ENCODE assay signal across 8 cellular contexts in genomic region chr14:52067873-52068740, GRCh38. TPM values are rescaled to one million over a fixed set of nuclear protein-coding genes. Genes with fewer than 3 reads are reported as not detected.
DNase-seq lines count a peak whose midpoint lies in the region; ATAC-seq, FAIRE-seq and TF ChIP-seq lines count a peak whose summit lies in the region.

No MANE protein-coding gene starts in this region.

- peaks cover 20% of the 10 kb centered on the region for H3K4me1 ChIP-seq in KMS-11 (ENCODE audit: low read depth, poor library complexity, severe bottlenecking)
- H3K4me1 ChIP-seq in K562 (replicated peaks in 1 of 2; ENCODE audit: control insufficient read depth in 2 of 2, insufficient read depth in 2 of 2, low read length in 2 of 2), result peaks cover 0 to 10% of the 10 kb centered on the region in 2 experiments; a peak in 2 of 5 replicates

- intact Hi-C loops in CD4-positive, alpha-beta T cell (cut with DNase I, micrococcal nuclease), result no loop called here
- intact Hi-C loops in K562 (cut with micrococcal nuclease), result no loop called here

- no peaks in the 10 kb centered on the region for H3K36me3 Mint-ChIP-seq in CD4-positive, alpha-beta T cell (ENCODE audit: low read depth)

- no TSS peak for BruUV-seq in K562 (replicated peaks; lab: Mats Ljungman, UMichigan)

- ATAC-seq in CD4-positive, alpha-beta T cell (ENCODE audit: poor library complexity), result peak; percentile 37
- ATAC-seq in K562 (0 out of 3 replicates have a peak, but pooled peaks have one; percentile 40), GM18519 (IDR thresholded peaks at IDR 0.05; ENCODE audit: low FRiP score, unreplicated experiment) (no peak)
- no peak for ATAC-seq in stimulated activated naive CD8-positive, alpha-beta T cell treated with anti-CD3 and anti-CD28 coated beads, Interleukin-15, Interleukin-2, amounts not matched to agents 100 U/mL and 50 U/mL, for 24 hours

- H3K36me3 ChIP-seq in KMS-11 (ENCODE audit: insufficient read depth), result no peaks in the 10 kb centered on the region
- H3K36me3 ChIP-seq in K562 (ENCODE audit: control insufficient read depth, insufficient read depth, low read length), result no peaks in the 10 kb centered on the region
- H3K36me3 ChIP-seq in kidney epithelial cell (ENCODE audit: control insufficient read depth, insufficient read depth, low read length), result no peaks in the 10 kb centered on the region

- no peaks in the 10 kb centered on the region for H3K79me2 ChIP-seq in KMS-11 (ENCODE audit: insufficient read depth, low read depth)
- H3K79me2 ChIP-seq in K562 (ENCODE audit: control insufficient read depth, insufficient read depth, low read length), result no peaks in the 10 kb centered on the region

- no peaks in the 10 kb centered on the region for H3K9me3 Mint-ChIP-seq in CD4-positive, alpha-beta T cell

- no peak for FAIRE-seq in K562 (lab: Jason Lieb, UNC)

- no peaks in the 10 kb centered on the region for H3K9me1 ChIP-seq in K562 (ENCODE audit: control insufficient read depth, insufficient read depth, low read length)

- DNase-seq in CD4-positive, alpha-beta T cell, result no peak
- DNase-seq in K562 (ENCODE audit: extremely low read depth in 1 of 4, low spot score in 3 of 4) (no peak), kidney epithelial cell (ENCODE audit: low read depth) (no peak), GDM1 (lab: John Stamatoyannopoulos, UW) (no peak), MV-4-11 (lab: John Stamatoyannopoulos, UW) (no peak)
- peak; percentile 20 for DNase-seq in stimulated activated naive CD8-positive, alpha-beta T cell treated with anti-CD3 and anti-CD28 coated beads, Interleukin-15, Interleukin-2, amounts not matched to agents 100 U/mL and 50 U/mL, for 24 hours

- TF ChIP-seq RAD21 in K562 (CRISPR knock-in tag; conservative IDR thresholded peaks at IDR 0.05 in 1 of 2, IDR thresholded peaks at IDR 0.05 in 1 of 2), result no peak

- H3K27me3 ChIP-seq in CD4-positive, alpha-beta T cell (ENCODE audit: control insufficient read depth, insufficient read depth, low read length), result peaks cover 50% of the 10 kb centered on the region
- H3K27me3 ChIP-seq in KMS-11 (ENCODE audit: insufficient read depth, low read depth) (no peaks in the 10 kb centered on the region), K562 (ENCODE audit: control insufficient read depth in 2 of 2, insufficient read depth in 2 of 2, low read length in 2 of 2) (peaks cover 3 to 27% of the 10 kb centered on the region in 2 experiments; a peak in 3 of 5 replicates), kidney epithelial cell (ENCODE audit: control insufficient read depth, insufficient read depth, low read length) (peaks cover 29% of the 10 kb centered on the region)

- H4K20me1 ChIP-seq in KMS-11 (ENCODE audit: insufficient read depth), result no peaks in the 10 kb centered on the region
- H4K20me1 ChIP-seq in K562 (replicated peaks; ENCODE audit: control insufficient read depth, insufficient read depth, low read length), result no peaks in the 10 kb centered on the region

- in situ Hi-C loops in K562 (cut with MboI), result no loop called here

- H3K27me3 Mint-ChIP-seq in CD4-positive, alpha-beta T cell, result peaks cover 51% of the 10 kb centered on the region

- H3K4me3 ChIP-seq in KMS-11 (IDR thresholded peaks at IDR 0.05; ENCODE audit: insufficient read depth, low read depth, low read length) (no peak overlapping the region), K562 (no peak overlapping the region), kidney epithelial cell (ENCODE audit: low read depth, low read length) (peak overlapping the region; percentile 68)

- POLR2A ChIA-PET in CD4-positive, alpha-beta T cell (lab: Charles Lee), result no interaction called here
- POLR2A ChIA-PET in K562 (lab: Yijun Ruan, JAX), result interaction anchor here (0.7 kb wide), 1 partner anchor 13 kb away, joined by 3 read pairs; no protein-coding TSS in a partner anchor

- H3K27ac ChIP-seq in CD4-positive, alpha-beta T cell (ENCODE audit: low read depth, low read length), result no peak overlapping the region
- H3K27ac ChIP-seq in KMS-11 (no peak overlapping the region), K562 (ENCODE audit: extremely low read depth, low read depth, low read length) (no peak overlapping the region)

- H3K9ac ChIP-seq in KMS-11, result no peak overlapping the region; the same call in 1 of the 2 replicates
- no peak overlapping the region for H3K9ac ChIP-seq in K562 (ENCODE audit: insufficient read depth in 1 of 2, low read depth in 2 of 2, low read length in 2 of 2)

- H3K4me3 Mint-ChIP-seq in CD4-positive, alpha-beta T cell, result peak overlapping the region; percentile 59

- no peaks in the 10 kb centered on the region for H3K9me3 ChIP-seq in CD4-positive, alpha-beta T cell (ENCODE audit: control insufficient read depth, low read length)
- no peaks in the 10 kb centered on the region for H3K9me3 ChIP-seq in K562 (replicated peaks; ENCODE audit: control insufficient read depth, insufficient read depth, low read depth, low read length)

- CTCF ChIA-PET in CD4-positive, alpha-beta T cell (lab: Charles Lee), result no interaction called here
- CTCF ChIA-PET in K562 (lab: Yijun Ruan, JAX; ENCODE audit: low intra/inter-chr PET ratio), result no interaction called here

- peaks cover 11% of the 10 kb centered on the region for H3K4me1 Mint-ChIP-seq in CD4-positive, alpha-beta T cell (ENCODE audit: low read depth)

- H3K27ac Mint-ChIP-seq in CD4-positive, alpha-beta T cell, result no peak overlapping the region

- no peak for TF ChIP-seq EP300 in K562 (IDR thresholded peaks at IDR 0.05; ENCODE audit: low read length)

- H2AFZ ChIP-seq in KMS-11 (ENCODE audit: low read depth) (peak overlapping the region; percentile 89), K562 (ENCODE audit: low read depth, low read length) (no peak overlapping the region)

- 3% methylated on average over 35 of the region's 56 CpGs for WGBS in K562 (ENCODE audit: insufficient coverage, low coverage, missing lambda C conversion rate)

- H3K4me2 ChIP-seq in KMS-11 (peak overlapping the region; percentile 80), K562 (ENCODE audit: insufficient read depth, low read length) (no peak overlapping the region)

- no peak for TF ChIP-seq CTCF in CD4-positive, alpha-beta T cell (IDR thresholded peaks at IDR 0.05)
- TF ChIP-seq CTCF in KMS-11 (conservative IDR thresholded peaks at IDR 0.05; ENCODE audit: low read depth, low read length) (no peak), K562 (IDR thresholded peaks at IDR 0.05 in 2 of 3, conservative IDR thresholded peaks at IDR 0.05 in 1 of 3; ENCODE audit: insufficient read depth in 2 of 3, low read depth in 1 of 3, low read length in 3 of 3) (no peak), kidney epithelial cell (IDR thresholded peaks at IDR 0.05; ENCODE audit: insufficient read depth, low read length, poor library complexity, severe bottlenecking) (no peak)

- no peak for TF ChIP-seq POLR2A in K562 (conservative IDR thresholded peaks at IDR 0.05)

TF ChIP-seq in K562, 482 proteins besides CTCF, POLR2A, EP300 and RAD21:
- TF ChIP-seq JUNB (CRISPR knock-in tag; conservative IDR thresholded peaks at IDR 0.05) (no peak), SMARCE1 (IDR thresholded peaks at IDR 0.05) (no peak), NCOA2 (IDR thresholded peaks at IDR 0.05; ENCODE audit: partially characterized antibody in 2 of 2) (no peak), FOXJ3 (CRISPR knock-in tag; IDR thresholded peaks at IDR 0.05) (no peak), ZKSCAN8 (CRISPR knock-in tag; IDR thresholded peaks at IDR 0.05) (no peak), NONO (IDR thresholded peaks at IDR 0.05; ENCODE audit: low read depth in 2 of 2, low read length in 1 of 2) (no peak), EGR1 (conservative IDR thresholded peaks at IDR 0.05) (peak; percentile 20; the same call in 1 of the 2 replicates)

RNA-seq across cellular contexts. Expression of gene NID2, which starts 0.8 kb away (rescaled TPM):
- under 1 TPM in 1 of 2 experiments, not detected in 1; 0.19 TPM for total RNA-seq in CD4-positive, alpha-beta T cell
- 0.62 and 2.0 TPM in 2 replicates for total RNA-seq in K562 (2011; cell fraction: chromatin; rRNA removed; ENCODE audit: low replicate concordance)
- 0.13 TPM in 1 of 2 replicates, not detected in the other for total RNA-seq in K562 (2011; cell fraction: nucleolus; rRNA removed)
- total RNA-seq in K562 (2011; cell fraction: nucleoplasm; rRNA removed), result 0.69 TPM in 1 of 2 replicates, not detected in the other
- total RNA-seq in K562 (2014; rRNA removed) (not detected in 2 replicates), K562 (2014; rRNA removed; fragmentation: Illumina TruSeq; extraction: Trizol) (0.22 and 0.45 TPM in 2 replicates), K562 (2015; rRNA removed; fragmentation: Illumina TruSeq; extraction: Trizol) (0.11 TPM in 1 of 2 replicates, not detected in the other), K562 (2021) (0.09 and 0.22 TPM in 2 replicates), kidney epithelial cell (5.4 and 8.1 TPM in 2 replicates)
- polyA plus RNA-seq in K562 (2011; rRNA removed) (0.04 TPM in 1 of 2 replicates, not detected in the other), K562 (2014; fragmentation: Illumina TruSeq; extraction: Trizol) (0.45 TPM in 1 of 2 replicates, not detected in the other), K562 (2014; fragmentation: Nextera tagmentation; extraction: Ambion mirVana) (under 1 TPM; 0.10 to 0.29 TPM), K562 (2014; rRNA removed) (not detected in 2 replicates)
- polyA plus RNA-seq in K562 (2011; cell fraction: cytosol; rRNA removed), result 0.07 TPM in 1 of 2 replicates, not detected in the other
- 0.17 and 0.30 TPM in 2 replicates for polyA plus RNA-seq in K562 (2011; cell fraction: nucleus; rRNA removed)
- polyA plus RNA-seq in K562 (2012), result 0.29 TPM in 1 of 2 replicates, not detected in the other
- not detected in 2 replicates for polyA minus RNA-seq in K562 (2011; rRNA and poly(A)+ RNA removed)
- not detected in 2 replicates for polyA minus RNA-seq in K562 (2011; cell fraction: cytosol; rRNA and poly(A)+ RNA removed)
- 0.27 TPM in 1 of 2 replicates, not detected in the other for polyA minus RNA-seq in K562 (2011; cell fraction: nucleus; rRNA and poly(A)+ RNA removed)

Comparison
In these comparisons a context has a peak if more than half of its experiments do, and no peak if none do; other contexts are left out.
1. ATAC-seq: peak in CD4-positive, alpha-beta T cell (single experiment) and K562 (single experiment); none in stimulated activated naive CD8-positive, alpha-beta T cell treated with anti-CD3 and anti-CD28 coated beads, Interleukin-15, Interleukin-2, amounts not matched to agents 100 U/mL and 50 U/mL, for 24 hours (single experiment) and GM18519 (single experiment).